In the genomic region with DNA sequence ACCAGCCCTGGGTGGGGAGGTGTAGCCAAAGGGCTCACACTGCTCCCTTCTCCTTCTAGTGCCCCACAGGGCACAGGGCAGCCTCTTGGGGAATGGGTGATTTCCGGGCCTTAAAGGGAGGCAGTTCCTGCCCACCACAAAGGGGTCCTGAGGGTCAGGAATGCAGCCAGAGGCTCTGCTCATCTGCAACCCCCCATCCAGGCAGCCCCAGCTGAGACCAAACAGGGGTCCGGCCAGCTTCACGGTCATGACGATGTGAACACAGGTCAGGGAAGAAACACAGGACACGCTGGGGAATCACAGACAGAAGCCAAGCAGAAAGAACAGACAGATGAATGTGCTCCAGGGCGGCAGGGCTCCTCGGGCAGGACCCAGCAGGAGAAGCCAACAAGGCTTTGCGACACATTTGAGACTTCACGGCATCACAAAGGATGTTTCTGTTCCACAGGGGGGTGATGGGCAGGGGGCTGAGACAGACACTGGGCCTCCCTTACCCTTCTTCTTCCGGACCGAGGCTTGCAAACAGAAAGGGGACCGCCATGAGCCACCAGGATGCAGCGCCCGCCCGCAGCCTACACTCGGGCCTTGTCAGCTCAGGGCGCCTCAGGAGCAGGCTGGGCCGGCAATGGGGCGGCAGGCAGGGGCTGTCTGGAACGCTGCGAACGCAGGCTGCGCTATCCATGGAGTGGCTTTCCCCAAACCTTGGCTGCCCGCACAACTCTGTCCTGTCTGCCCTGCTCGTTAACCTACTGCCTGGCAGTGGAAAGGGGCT, we compare ENCODE assay signal across 12 cellular contexts.
"Had no signal": no experiment of that assay in that cellular context is flagged by ENCODE, and none has a peak within 500 bp of the region (broad histone marks: within the 10 kb centered on the region; RNA-seq: fewer than 3 reads in every experiment).

No MANE protein-coding gene starts in this region.

- H3K4me1 ChIP-seq: pancreas had no signal

- FAIRE-seq: astrocyte, pancreas had no signal

- H3K4me3 ChIP-seq: pancreas, skin epidermis had no signal

- H3K27me3 ChIP-seq: pancreas had no signal

- H3K27ac ChIP-seq: pancreas, skin epidermis had no signal

- H3K9me3 ChIP-seq: pancreas had no signal

- DNase-seq: activated CD4-positive, alpha-beta T cell treated with anti-CD3 and anti-CD28 coated beads, Interleukin-2, amount 50 U/mL, for 4 hours; activated CD4-positive, CD25-positive, alpha-beta regulatory T cell treated with anti-CD3 and anti-CD28 coated beads, Interleukin-2, amount 50 U/mL, for 72 hours; activated naive CD4-positive, alpha-beta T cell treated with anti-CD3 and anti-CD28 coated beads for 36 hours; stimulated activated CD4-positive, alpha-beta T cell treated with anti-CD3 and anti-CD28 coated beads, Interleukin-4, amount 100 ng/mL, for 4 hours; stimulated activated CD8-positive, alpha-beta memory T cell treated with anti-CD3 and anti-CD28 coated beads, Interleukin-4, amount 100 ng/mL, for 48 hours; stimulated activated naive CD8-positive, alpha-beta T cell treated with anti-CD3 and anti-CD28 coated beads, Interleukin-15, Interleukin-2, amounts not matched to agents 100 U/mL and 50 U/mL, for 24 hours; trophoblast cell had no signal

- H3K36me3 ChIP-seq: pancreas had no signal

- ATAC-seq: esophagus mucosa; left lobe of liver; pancreas; stimulated activated naive CD8-positive, alpha-beta T cell treated with anti-CD3 and anti-CD28 coated beads, Interleukin-15, Interleukin-2, amounts not matched to agents 100 U/mL and 50 U/mL, for 24 hours had no signal
